8 cellular contexts compared by ENCODE assay signal in the genomic region with DNA sequence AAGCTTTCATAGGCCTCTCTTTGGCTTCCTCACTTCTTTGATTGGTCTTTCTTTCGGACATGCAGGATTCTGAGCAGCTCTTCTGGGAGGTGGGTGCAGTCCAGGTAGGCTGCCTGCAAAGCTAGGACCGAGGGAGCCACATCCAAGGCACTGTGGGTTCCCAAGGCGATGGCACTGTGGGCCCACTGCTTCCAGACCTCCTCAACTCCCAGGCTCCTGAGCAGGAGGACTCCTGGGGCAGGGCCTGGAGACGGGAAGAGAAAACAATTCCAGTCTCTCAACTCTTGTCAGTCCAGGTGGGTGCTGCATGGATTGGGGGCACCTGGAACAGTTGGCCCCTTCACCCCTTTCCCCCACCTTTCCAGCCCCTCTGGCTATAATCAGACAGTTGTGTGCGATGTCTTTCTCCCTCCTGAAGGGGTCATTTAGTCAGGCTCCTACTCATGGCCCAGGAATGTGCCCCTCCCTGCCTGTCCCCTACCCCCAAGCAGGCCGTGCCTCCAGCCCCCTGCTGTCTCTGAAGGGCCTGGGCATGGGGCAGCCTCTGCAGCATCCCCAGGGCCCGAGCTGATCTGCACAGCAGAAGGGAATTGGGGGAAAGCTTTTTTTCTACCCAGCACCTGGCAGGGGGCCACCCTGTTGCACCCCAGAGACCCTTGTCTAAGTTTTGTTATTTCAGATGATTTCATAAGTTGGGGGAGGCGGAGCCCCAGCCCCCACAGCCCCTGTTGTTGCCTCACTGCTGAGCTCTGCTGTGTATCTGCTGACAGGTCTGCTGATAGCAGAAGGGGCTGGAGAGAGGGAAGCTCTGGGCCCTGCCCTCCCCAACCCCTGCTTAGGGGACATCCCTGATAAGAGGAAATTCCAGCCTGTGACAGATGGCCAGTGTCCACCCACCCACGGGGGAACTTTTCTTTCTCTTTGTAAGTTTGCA.
A peak's percentile ranks its signal among the peaks of the same experiment; 100 is the strongest.
DNase-seq lines count a peak whose midpoint lies in the region; ATAC-seq lines count a peak whose summit lies in the region.

No MANE protein-coding gene starts in this region.

- peak; percentile 52 for DNase-seq in SIG-M5 treated with dmso at 0.1 percent for 504 hours (lab: John Stamatoyannopoulos, UW; ENCODE audit: unreplicated experiment)
- no peak for DNase-seq in SIG-M5 (lab: John Stamatoyannopoulos, UW)
- peak; percentile 66 for DNase-seq in adipocyte (ENCODE audit: low read depth)
- DNase-seq in immature natural killer cell = no peak
- no peak for DNase-seq in left colon
- DNase-seq in NCI-H1436 treated with DMSO at 0.1 percent for 48 hours (lab: John Stamatoyannopoulos, UW) = no peak

- no peaks in the 10 kb centered on the region for H3K27me3 ChIP-seq in adipocyte (replicated peaks; ENCODE audit: control insufficient read depth, insufficient read depth, low read length)

- intact Hi-C loops in left colon (cut with DNase I, micrococcal nuclease) = no loop called here

- peaks cover 61% of the 10 kb centered on the region for H3K4me1 ChIP-seq in adipocyte (ENCODE audit: control insufficient read depth, insufficient read depth, low read length)

- peak overlapping the region; percentile 45 for H3K4me3 ChIP-seq in adipocyte (ENCODE audit: low read length)

- H3K27me3 Mint-ChIP-seq in immature natural killer cell (ENCODE audit: low read depth in 3 of 3) = peaks cover 3 to 9% (median 7%) of the 10 kb centered on the region in 3 donors

- H3K4me3 Mint-ChIP-seq in immature natural killer cell = peak overlapping the region in 4 of 5 donors; percentile 9 to 61 (median 30)

- peak overlapping the region; percentile 76 for H3K9ac ChIP-seq in adipocyte (ENCODE audit: low read length)

- H3K27ac ChIP-seq in temporal lobe (ENCODE audit: low read depth, low read length) = peak overlapping the region; percentile 47

- H3K27ac Mint-ChIP-seq in immature natural killer cell = peak overlapping the region in 4 of 6 donors; percentile 55 to 73 (median 61)

- no peaks in the 10 kb centered on the region for H3K9me3 ChIP-seq in adipocyte (ENCODE audit: control insufficient read depth, low read length)

- H3K36me3 ChIP-seq in adipocyte (ENCODE audit: control insufficient read depth, insufficient read depth, low read length, severe bottlenecking) = peaks cover 10% of the 10 kb centered on the region

- peaks cover 93 to 94% of the 10 kb centered on the region in 2 donors for H3K4me1 Mint-ChIP-seq in immature natural killer cell

- H3K36me3 Mint-ChIP-seq in immature natural killer cell = peaks cover 11 to 35% (median 26%) of the 10 kb centered on the region in 3 donors

- ATAC-seq in HG02642 (IDR thresholded peaks at IDR 0.05; ENCODE audit: poor library complexity, unreplicated experiment) = no peak
- no peak for ATAC-seq in left colon

- H3K9me3 Mint-ChIP-seq in immature natural killer cell = no peaks in the 10 kb centered on the region

Comparison
In these comparisons a context has a peak if more than half of its experiments do, and no peak if none do; other contexts are left out.
1. DNase-seq: peak in SIG-M5 treated with dmso at 0.1 percent for 504 hours (single experiment) and adipocyte (single experiment); none in SIG-M5 (single experiment), immature natural killer cell (0 of 3), left colon (0 of 2) and NCI-H1436 treated with DMSO at 0.1 percent for 48 hours (single experiment).